In the genomic region with DNA sequence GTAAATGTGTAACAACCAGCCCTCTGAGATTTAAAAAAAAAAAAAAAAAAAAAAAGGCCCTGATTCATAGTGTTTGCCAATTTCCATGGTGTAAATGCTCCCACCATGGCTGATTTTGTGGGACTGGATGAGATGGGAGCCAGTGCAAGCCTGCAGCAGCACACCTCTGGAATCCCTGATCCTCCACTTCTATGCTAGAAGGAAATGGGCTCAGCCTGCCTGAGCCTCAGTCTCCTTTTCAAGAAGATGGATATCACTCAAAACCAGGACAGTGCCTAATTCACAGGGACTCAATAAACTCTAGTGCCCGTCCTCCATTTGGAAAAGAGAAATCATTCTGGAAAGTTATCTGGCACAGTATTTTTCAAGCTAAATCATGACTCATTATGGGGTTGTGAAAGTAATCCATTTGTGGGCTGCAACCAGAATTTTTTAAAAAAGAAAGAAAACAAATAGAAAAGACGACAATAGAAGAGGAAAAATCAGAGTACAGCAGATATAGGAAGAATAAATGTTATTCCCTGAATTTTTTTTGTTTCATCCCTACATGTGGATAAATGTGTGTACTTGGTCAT, we compare ENCODE assay signal across 9 cellular contexts. TPM values are rescaled to one million over a fixed set of nuclear protein-coding genes. Genes with fewer than 3 reads are reported as not detected.
DNase-seq lines count a peak whose midpoint lies in the region; ATAC-seq and TF ChIP-seq lines count a peak whose summit lies in the region.
"Had no signal": no experiment of that assay in that cellular context is flagged by ENCODE, and none has a peak within 500 bp of the region (broad histone marks: within the 10 kb centered on the region; RNA-seq: fewer than 3 reads in every experiment).

No MANE protein-coding gene starts in this region.

- DNase-seq in Peyer's patch, result no peak
- peak; percentile 64 for DNase-seq in coronary artery (ENCODE audit: low spot score)
- no peak for DNase-seq in sciatic nerve (ENCODE audit: low spot score)
- no peak for DNase-seq in H9
- DNase-seq in NCI-H146 (lab: John Stamatoyannopoulos, UW), result no peak
- DNase-seq: PC-9 had no signal

- no peaks in the 10 kb centered on the region for H3F3A ChIP-seq in DOHH2 (ENCODE audit: control insufficient read depth, insufficient read depth)

- H3K18ac ChIP-seq in H9 (ENCODE audit: insufficient read length, low read depth, low read length), result no peak overlapping the region

- H2AK5ac ChIP-seq in H9 (ENCODE audit: insufficient read length, low read length), result no peak overlapping the region

- H3K27me3 Mint-ChIP-seq in H9 (ENCODE audit: low read depth), result peaks cover 4% of the 10 kb centered on the region

- H4K5ac ChIP-seq in H9 (ENCODE audit: insufficient read length, low read depth, low read length), result no peak overlapping the region

- no peak overlapping the region for H2BK12ac ChIP-seq in H9 (ENCODE audit: insufficient read length, low read depth, low read length)

- H3K4me2 ChIP-seq in DOHH2 (ENCODE audit: low read length) (peak overlapping the region; percentile 81), H9 (ENCODE audit: insufficient read depth, insufficient read length, low read length) (no peak overlapping the region)
- H3K4me2 ChIP-seq: PC-9 had no signal

- peaks cover 20 to 21% of the 10 kb centered on the region in 2 experiments for H3K4me1 Mint-ChIP-seq in H9

- no peak overlapping the region for H2AFZ ChIP-seq in H9 (ENCODE audit: low read length)
- H2AFZ ChIP-seq: PC-9 had no signal

- H3K9me3 Mint-ChIP-seq in H9, result peaks cover 0 to 8% of the 10 kb centered on the region in 2 experiments; a peak in 4 of 5 replicates

- no peak overlapping the region for H2BK15ac ChIP-seq in H9 (ENCODE audit: low read depth, low read length)

- intact Hi-C loops in sciatic nerve (cut with DNase I), result no loop called here

- no peak overlapping the region; the same call in 1 of the 2 replicates for H3K27ac ChIP-seq in DOHH2 (ENCODE audit: low read depth, low read length)
- peak overlapping the region; percentile 29 to 83 (median 59) for H3K27ac ChIP-seq in Peyer's patch
- H3K27ac ChIP-seq in coronary artery, result peak overlapping the region; percentile 12 to 88
- H3K27ac ChIP-seq in H9 (ENCODE audit: insufficient read length, low read depth, low read length), result no peak overlapping the region
- H3K27ac ChIP-seq: PC-9 had no signal

- H3K79me1 ChIP-seq in H9 (ENCODE audit: insufficient read depth, low read depth, low read length, poor library complexity, severe bottlenecking), result no peaks in the 10 kb centered on the region

- H3K9ac ChIP-seq in H9 (ENCODE audit: extremely low read depth, insufficient read length, low read length), result no peak overlapping the region

- H2BK5ac ChIP-seq in H9 (ENCODE audit: insufficient read length, low read length), result no peak overlapping the region

- no peak overlapping the region for H3T11ph ChIP-seq in H9 (ENCODE audit: low read length)

- H4K91ac ChIP-seq in H9 (ENCODE audit: insufficient read length, low read depth, low read length), result no peak overlapping the region

- H3K36me3 ChIP-seq in DOHH2 (ENCODE audit: control insufficient read depth, low read length), result no peaks in the 10 kb centered on the region
- H3K36me3 ChIP-seq in Peyer's patch, result no peaks in the 10 kb centered on the region

- H4K8ac ChIP-seq in H9 (replicated peaks; ENCODE audit: insufficient read length, low read depth, low read length), result no peak overlapping the region

- H2BK120ac ChIP-seq in H9 (ENCODE audit: low read depth, low read length, poor library complexity, severe bottlenecking), result no peak overlapping the region

- peaks cover 31% of the 10 kb centered on the region for H3K4me1 ChIP-seq in DOHH2 (ENCODE audit: control insufficient read depth, low read length)
- H3K4me1 ChIP-seq in Peyer's patch, result peaks cover 0 to 8% (median 0%) of the 10 kb centered on the region in 4 donors
- H3K4me1 ChIP-seq in H9 (ENCODE audit: insufficient read depth, low read length), result no peaks in the 10 kb centered on the region

- H3K23ac ChIP-seq in H9 (ENCODE audit: insufficient read length, low read depth, low read length), result no peak overlapping the region

- H3K27me3 ChIP-seq in DOHH2 (ENCODE audit: control insufficient read depth, low read length) (no peaks in the 10 kb centered on the region), Peyer's patch (no peaks in the 10 kb centered on the region), H9 (ENCODE audit: insufficient read depth, low read length) (no peaks in the 10 kb centered on the region)

- no peak overlapping the region for H3K27ac Mint-ChIP-seq in H9

- H3K79me2 ChIP-seq in DOHH2 (ENCODE audit: control insufficient read depth, low read length) (no peaks in the 10 kb centered on the region), H9 (ENCODE audit: insufficient read depth, low read length) (no peaks in the 10 kb centered on the region)

- H3K9me2 ChIP-seq in DOHH2 (replicated peaks; ENCODE audit: control insufficient read depth, low read length), result no peaks in the 10 kb centered on the region

- no peak overlapping the region for H3K56ac ChIP-seq in H9 (ENCODE audit: insufficient read length, low read depth, low read length)

- H3K9me3 ChIP-seq in DOHH2 (ENCODE audit: control insufficient read depth, insufficient read depth, low read length) (0 out of 2 replicates have a peak, but pooled peaks cover 6% of the 10 kb centered on the region), Peyer's patch (no peaks in the 10 kb centered on the region), H9 (ENCODE audit: control insufficient read depth, low read depth, low read length) (no peaks in the 10 kb centered on the region)

- no CpG with 5 or more reads among the region's 2 CpGs for WGBS in H9 (ENCODE audit: extremely low coverage, insufficient read length, low lambda C conversion rate)

- H3K4me3 Mint-ChIP-seq in H9, result no peak overlapping the region

- no peaks in the 10 kb centered on the region for H4K20me1 ChIP-seq in DOHH2 (ENCODE audit: control insufficient read depth, insufficient read depth, low read depth, low read length)
- no peaks in the 10 kb centered on the region for H4K20me1 ChIP-seq in H9 (ENCODE audit: control insufficient read depth, insufficient read depth, insufficient read length)

- ATAC-seq in sciatic nerve (peak; percentile 24), HG02884 (IDR thresholded peaks at IDR 0.05; ENCODE audit: unreplicated experiment) (no peak), HG02973 (IDR thresholded peaks at IDR 0.05; ENCODE audit: unreplicated experiment) (no peak)

- no peak for TF ChIP-seq POLR2A in Peyer's patch (IDR thresholded peaks at IDR 0.05)

- no peak overlapping the region for H3K14ac ChIP-seq in H9 (ENCODE audit: insufficient read depth, low read length)

- no peaks in the 10 kb centered on the region for H3K23me2 ChIP-seq in H9 (ENCODE audit: insufficient read length, low read depth, low read length, poor library complexity, severe bottlenecking)

- TF ChIP-seq CTCF in DOHH2 (IDR thresholded peaks at IDR 0.05; ENCODE audit: low read depth, low read length, poor library complexity, severe bottlenecking) (no peak), Peyer's patch (IDR thresholded peaks at IDR 0.05) (no peak), coronary artery (IDR thresholded peaks at IDR 0.05) (no peak), H9 (conservative IDR thresholded peaks at IDR 0.05) (no peak)

- no peak overlapping the region for H2BK20ac ChIP-seq in H9 (ENCODE audit: low read depth, low read length, poor library complexity, severe bottlenecking)

- no peak overlapping the region for H3K4ac ChIP-seq in H9 (ENCODE audit: low read depth, low read length)

- H3K36me3 Mint-ChIP-seq in H9 (ENCODE audit: insufficient read depth in 1 of 3, low read depth in 3 of 3), result peaks cover 1 to 12% (median 5%) of the 10 kb centered on the region in 3 experiments; a peak in 5 of 7 replicates

- H3K4me3 ChIP-seq in DOHH2 (ENCODE audit: low read length) (peak overlapping the region; percentile 59), Peyer's patch (no peak overlapping the region), coronary artery (peak overlapping the region; percentile 25)
- H3K4me3 ChIP-seq: PC-9 had no signal

RNA-seq across cellular contexts. Expression of a gene that starts 34.2 kb away (rescaled TPM):
- 10 to 100 TPM; 10.9 to 44.6 (median 14.8) TPM for total RNA-seq in Peyer's patch
- total RNA-seq in sciatic nerve, result 19.8 TPM
- 51.6 and 53.0 TPM in 2 replicates for total RNA-seq in H9 (2021)

Comparison
In these comparisons a context has a peak if more than half of its experiments do, and no peak if none do; other contexts are left out.
1. H3K27ac ChIP-seq: peak in Peyer's patch (4 of 4) and coronary artery (2 of 2); none in DOHH2 (single experiment) and H9 (single experiment).
2. H3K4me3 ChIP-seq: peak in DOHH2 (single experiment) and coronary artery (single experiment); none in Peyer's patch (0 of 4).